16 cellular contexts compared by ENCODE assay signal in the genomic region with DNA sequence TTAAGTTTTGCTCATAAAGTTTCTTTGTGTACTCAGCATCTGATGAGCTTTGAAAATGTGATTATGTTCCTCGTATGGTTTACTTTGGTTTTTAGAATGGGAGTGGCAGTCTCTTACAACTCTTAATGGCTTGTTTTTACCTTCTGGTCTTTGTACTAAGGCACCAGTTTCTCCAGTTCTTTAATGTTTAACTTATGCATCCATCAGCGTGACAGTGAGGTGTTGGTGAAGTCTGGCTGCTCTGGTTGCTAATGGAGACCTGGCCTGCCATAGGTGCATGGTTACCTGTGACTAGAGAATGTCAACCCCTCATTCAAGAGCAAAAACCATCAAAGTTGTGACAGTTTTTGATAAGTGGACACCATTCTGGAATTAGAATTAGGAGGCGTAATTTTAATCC. TPM values are rescaled to one million over a fixed set of nuclear protein-coding genes. Genes with fewer than 3 reads are reported as not detected.
"Had no signal": no experiment of that assay in that cellular context is flagged by ENCODE, and none has a peak within 500 bp of the region (broad histone marks: within the 10 kb centered on the region; RNA-seq: fewer than 3 reads in every experiment).

No MANE protein-coding gene starts in this region.

- H3K36me3 ChIP-seq: cardiac muscle cell, lower lobe of right lung, vagina had no signal

- H3K4me3 Mint-ChIP-seq: activated CD4-positive, alpha-beta memory T cell treated with anti-CD3 and anti-CD28 coated beads, Interleukin-2, amount 10 ng/mL, durations not matched to agents 7 days and 5 days; activated CD8-positive, alpha-beta memory T cell treated with anti-CD3 and anti-CD28 coated beads, Interleukin-2, amount 10 ng/mL, durations not matched to agents 7 days and 5 days; activated naive CD8-positive, alpha-beta T cell treated with anti-CD3 and anti-CD28 coated beads for 36 hours; nephron had no signal

- H3K27me3 ChIP-seq: cardiac muscle cell, tibial artery, vagina had no signal

- H3K9me3 Mint-ChIP-seq: activated CD4-positive, alpha-beta memory T cell treated with anti-CD3 and anti-CD28 coated beads, Interleukin-2, amount 10 ng/mL, durations not matched to agents 7 days and 5 days; activated naive CD8-positive, alpha-beta T cell treated with anti-CD3 and anti-CD28 coated beads for 36 hours; nephron had no signal

- H3K4me1 Mint-ChIP-seq: activated CD4-positive, alpha-beta memory T cell treated with anti-CD3 and anti-CD28 coated beads, Interleukin-2, amount 10 ng/mL, durations not matched to agents 7 days and 5 days; activated CD8-positive, alpha-beta memory T cell treated with anti-CD3 and anti-CD28 coated beads, Interleukin-2, amount 10 ng/mL, durations not matched to agents 7 days and 5 days; activated naive CD8-positive, alpha-beta T cell treated with anti-CD3 and anti-CD28 coated beads for 36 hours; nephron had no signal

- H3K4me3 ChIP-seq: cardiac muscle cell, lower lobe of right lung, tibial artery, vagina had no signal

- H3K27ac ChIP-seq: cardiac muscle cell, lower lobe of right lung, tibial artery, vagina had no signal

- H3K9me3 ChIP-seq: lower lobe of right lung, vagina had no signal

- DNase-seq: activated CD4-positive, alpha-beta memory T cell treated with anti-CD3 and anti-CD28 coated beads, Interleukin-2, amount 10 ng/mL, durations not matched to agents 7 days and 5 days; activated CD4-positive, alpha-beta T cell treated with anti-CD3 and anti-CD28 coated beads for 4 hours; activated CD8-positive, alpha-beta memory T cell treated with anti-CD3 and anti-CD28 coated beads, Interleukin-2, amount 10 ng/mL, durations not matched to agents 7 days and 5 days; activated naive CD4-positive, alpha-beta T cell; activated naive CD8-positive, alpha-beta T cell treated with anti-CD3 and anti-CD28 coated beads for 36 hours; amniotic stem cell; head of caudate nucleus; lower lobe of right lung; retina; stimulated activated CD4-positive, alpha-beta T cell treated with anti-CD3 and anti-CD28 coated beads, Interleukin-2, amount 100 ng/mL, for 24 hours; stimulated activated naive CD8-positive, alpha-beta T cell treated with anti-CD3 and anti-CD28 coated beads, Interleukin-15, Interleukin-2, amounts not matched to agents 100 U/mL and 50 U/mL, for 24 hours; substantia nigra; tibial artery had no signal

- ATAC-seq: activated CD8-positive, alpha-beta memory T cell treated with anti-CD3 and anti-CD28 coated beads, Interleukin-2, amount 10 ng/mL, durations not matched to agents 7 days and 5 days; lower lobe of right lung; stimulated activated naive CD8-positive, alpha-beta T cell treated with anti-CD3 and anti-CD28 coated beads, Interleukin-15, Interleukin-2, amounts not matched to agents 100 U/mL and 50 U/mL, for 24 hours had no signal

- H3K27ac Mint-ChIP-seq: activated CD4-positive, alpha-beta memory T cell treated with anti-CD3 and anti-CD28 coated beads, Interleukin-2, amount 10 ng/mL, durations not matched to agents 7 days and 5 days; activated CD8-positive, alpha-beta memory T cell treated with anti-CD3 and anti-CD28 coated beads, Interleukin-2, amount 10 ng/mL, durations not matched to agents 7 days and 5 days; activated naive CD8-positive, alpha-beta T cell treated with anti-CD3 and anti-CD28 coated beads for 36 hours; nephron had no signal

- H3K4me1 ChIP-seq: lower lobe of right lung, tibial artery, vagina had no signal

- H3K36me3 Mint-ChIP-seq: activated CD8-positive, alpha-beta memory T cell treated with anti-CD3 and anti-CD28 coated beads, Interleukin-2, amount 10 ng/mL, durations not matched to agents 7 days and 5 days; activated naive CD8-positive, alpha-beta T cell treated with anti-CD3 and anti-CD28 coated beads for 36 hours had no signal

RNA-seq across cellular contexts. Expression of a gene that starts 11.0 kb away (rescaled TPM):
- total RNA-seq: cardiac muscle cell had no signal
